1 cellular context compared by ENCODE assay signal in the genomic region with DNA sequence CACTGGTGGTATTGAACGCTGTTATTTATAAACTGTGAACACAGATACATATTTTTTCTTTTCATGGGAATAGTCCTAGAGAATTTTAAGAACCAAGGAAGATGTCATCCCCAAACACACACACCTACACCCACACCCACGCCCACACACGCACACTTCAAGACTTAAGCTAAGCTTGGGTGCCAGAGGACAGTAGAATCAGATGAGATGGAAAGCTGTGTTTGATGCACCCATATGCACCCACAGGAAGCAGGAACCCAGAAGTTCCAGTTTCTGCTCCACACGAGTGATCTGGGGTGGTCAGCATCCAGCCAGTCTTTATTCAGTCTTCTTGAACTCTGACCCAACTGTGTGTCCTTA.
TF ChIP-seq lines count a peak whose summit lies in the region.

No MANE protein-coding gene starts in this region.

TF ChIP-seq in HepG2, 621 proteins besides CTCF, POLR2A, EP300 and RAD21 (continued from another document):
- TF ChIP-seq, protein P1, sequence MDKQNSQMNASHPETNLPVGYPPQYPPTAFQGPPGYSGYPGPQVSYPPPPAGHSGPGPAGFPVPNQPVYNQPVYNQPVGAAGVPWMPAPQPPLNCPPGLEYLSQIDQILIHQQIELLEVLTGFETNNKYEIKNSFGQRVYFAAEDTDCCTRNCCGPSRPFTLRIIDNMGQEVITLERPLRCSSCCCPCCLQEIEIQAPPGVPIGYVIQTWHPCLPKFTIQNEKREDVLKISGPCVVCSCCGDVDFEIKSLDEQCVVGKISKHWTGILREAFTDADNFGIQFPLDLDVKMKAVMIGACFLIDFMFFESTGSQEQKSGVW (CRISPR knock-in tag; IDR thresholded peaks at IDR 0.05; ENCODE audit: borderline replicate concordance): no peak
- TF ChIP-seq ATM (IDR thresholded peaks at IDR 0.05; ENCODE audit: borderline replicate concordance): no peak
- TF ChIP-seq, protein P2, sequence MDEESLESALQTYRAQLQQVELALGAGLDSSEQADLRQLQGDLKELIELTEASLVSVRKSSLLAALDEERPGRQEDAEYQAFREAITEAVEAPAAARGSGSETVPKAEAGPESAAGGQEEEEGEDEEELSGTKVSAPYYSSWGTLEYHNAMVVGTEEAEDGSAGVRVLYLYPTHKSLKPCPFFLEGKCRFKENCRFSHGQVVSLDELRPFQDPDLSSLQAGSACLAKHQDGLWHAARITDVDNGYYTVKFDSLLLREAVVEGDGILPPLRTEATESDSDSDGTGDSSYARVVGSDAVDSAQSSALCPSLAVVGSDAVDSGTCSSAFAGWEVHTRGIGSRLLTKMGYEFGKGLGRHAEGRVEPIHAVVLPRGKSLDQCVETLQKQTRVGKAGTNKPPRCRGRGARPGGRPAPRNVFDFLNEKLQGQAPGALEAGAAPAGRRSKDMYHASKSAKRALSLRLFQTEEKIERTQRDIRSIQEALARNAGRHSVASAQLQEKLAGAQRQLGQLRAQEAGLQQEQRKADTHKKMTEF (CRISPR knock-in tag; IDR thresholded peaks at IDR 0.05): no peak
- TF ChIP-seq, protein P3, sequence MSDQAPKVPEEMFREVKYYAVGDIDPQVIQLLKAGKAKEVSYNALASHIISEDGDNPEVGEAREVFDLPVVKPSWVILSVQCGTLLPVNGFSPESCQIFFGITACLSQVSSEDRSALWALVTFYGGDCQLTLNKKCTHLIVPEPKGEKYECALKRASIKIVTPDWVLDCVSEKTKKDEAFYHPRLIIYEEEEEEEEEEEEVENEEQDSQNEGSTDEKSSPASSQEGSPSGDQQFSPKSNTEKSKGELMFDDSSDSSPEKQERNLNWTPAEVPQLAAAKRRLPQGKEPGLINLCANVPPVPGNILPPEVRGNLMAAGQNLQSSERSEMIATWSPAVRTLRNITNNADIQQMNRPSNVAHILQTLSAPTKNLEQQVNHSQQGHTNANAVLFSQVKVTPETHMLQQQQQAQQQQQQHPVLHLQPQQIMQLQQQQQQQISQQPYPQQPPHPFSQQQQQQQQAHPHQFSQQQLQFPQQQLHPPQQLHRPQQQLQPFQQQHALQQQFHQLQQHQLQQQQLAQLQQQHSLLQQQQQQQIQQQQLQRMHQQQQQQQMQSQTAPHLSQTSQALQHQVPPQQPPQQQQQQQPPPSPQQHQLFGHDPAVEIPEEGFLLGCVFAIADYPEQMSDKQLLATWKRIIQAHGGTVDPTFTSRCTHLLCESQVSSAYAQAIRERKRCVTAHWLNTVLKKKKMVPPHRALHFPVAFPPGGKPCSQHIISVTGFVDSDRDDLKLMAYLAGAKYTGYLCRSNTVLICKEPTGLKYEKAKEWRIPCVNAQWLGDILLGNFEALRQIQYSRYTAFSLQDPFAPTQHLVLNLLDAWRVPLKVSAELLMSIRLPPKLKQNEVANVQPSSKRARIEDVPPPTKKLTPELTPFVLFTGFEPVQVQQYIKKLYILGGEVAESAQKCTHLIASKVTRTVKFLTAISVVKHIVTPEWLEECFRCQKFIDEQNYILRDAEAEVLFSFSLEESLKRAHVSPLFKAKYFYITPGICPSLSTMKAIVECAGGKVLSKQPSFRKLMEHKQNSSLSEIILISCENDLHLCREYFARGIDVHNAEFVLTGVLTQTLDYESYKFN (CRISPR knock-in tag; conservative IDR thresholded peaks at IDR 0.05): no peak
- TF ChIP-seq, protein P4, sequence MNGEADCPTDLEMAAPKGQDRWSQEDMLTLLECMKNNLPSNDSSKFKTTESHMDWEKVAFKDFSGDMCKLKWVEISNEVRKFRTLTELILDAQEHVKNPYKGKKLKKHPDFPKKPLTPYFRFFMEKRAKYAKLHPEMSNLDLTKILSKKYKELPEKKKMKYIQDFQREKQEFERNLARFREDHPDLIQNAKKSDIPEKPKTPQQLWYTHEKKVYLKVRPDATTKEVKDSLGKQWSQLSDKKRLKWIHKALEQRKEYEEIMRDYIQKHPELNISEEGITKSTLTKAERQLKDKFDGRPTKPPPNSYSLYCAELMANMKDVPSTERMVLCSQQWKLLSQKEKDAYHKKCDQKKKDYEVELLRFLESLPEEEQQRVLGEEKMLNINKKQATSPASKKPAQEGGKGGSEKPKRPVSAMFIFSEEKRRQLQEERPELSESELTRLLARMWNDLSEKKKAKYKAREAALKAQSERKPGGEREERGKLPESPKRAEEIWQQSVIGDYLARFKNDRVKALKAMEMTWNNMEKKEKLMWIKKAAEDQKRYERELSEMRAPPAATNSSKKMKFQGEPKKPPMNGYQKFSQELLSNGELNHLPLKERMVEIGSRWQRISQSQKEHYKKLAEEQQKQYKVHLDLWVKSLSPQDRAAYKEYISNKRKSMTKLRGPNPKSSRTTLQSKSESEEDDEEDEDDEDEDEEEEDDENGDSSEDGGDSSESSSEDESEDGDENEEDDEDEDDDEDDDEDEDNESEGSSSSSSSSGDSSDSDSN (CRISPR knock-in tag; IDR thresholded peaks at IDR 0.05): no peak
- TF ChIP-seq, protein P5, sequence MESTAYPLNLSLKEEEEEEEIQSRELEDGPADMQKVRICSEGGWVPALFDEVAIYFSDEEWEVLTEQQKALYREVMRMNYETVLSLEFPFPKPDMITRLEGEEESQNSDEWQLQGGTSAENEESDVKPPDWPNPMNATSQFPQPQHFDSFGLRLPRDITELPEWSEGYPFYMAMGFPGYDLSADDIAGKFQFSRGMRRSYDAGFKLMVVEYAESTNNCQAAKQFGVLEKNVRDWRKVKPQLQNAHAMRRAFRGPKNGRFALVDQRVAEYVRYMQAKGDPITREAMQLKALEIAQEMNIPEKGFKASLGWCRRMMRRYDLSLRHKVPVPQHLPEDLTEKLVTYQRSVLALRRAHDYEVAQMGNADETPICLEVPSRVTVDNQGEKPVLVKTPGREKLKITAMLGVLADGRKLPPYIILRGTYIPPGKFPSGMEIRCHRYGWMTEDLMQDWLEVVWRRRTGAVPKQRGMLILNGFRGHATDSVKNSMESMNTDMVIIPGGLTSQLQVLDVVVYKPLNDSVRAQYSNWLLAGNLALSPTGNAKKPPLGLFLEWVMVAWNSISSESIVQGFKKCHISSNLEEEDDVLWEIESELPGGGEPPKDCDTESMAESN (CRISPR knock-in tag; conservative IDR thresholded peaks at IDR 0.05): no peak
- TF ChIP-seq, protein P6, sequence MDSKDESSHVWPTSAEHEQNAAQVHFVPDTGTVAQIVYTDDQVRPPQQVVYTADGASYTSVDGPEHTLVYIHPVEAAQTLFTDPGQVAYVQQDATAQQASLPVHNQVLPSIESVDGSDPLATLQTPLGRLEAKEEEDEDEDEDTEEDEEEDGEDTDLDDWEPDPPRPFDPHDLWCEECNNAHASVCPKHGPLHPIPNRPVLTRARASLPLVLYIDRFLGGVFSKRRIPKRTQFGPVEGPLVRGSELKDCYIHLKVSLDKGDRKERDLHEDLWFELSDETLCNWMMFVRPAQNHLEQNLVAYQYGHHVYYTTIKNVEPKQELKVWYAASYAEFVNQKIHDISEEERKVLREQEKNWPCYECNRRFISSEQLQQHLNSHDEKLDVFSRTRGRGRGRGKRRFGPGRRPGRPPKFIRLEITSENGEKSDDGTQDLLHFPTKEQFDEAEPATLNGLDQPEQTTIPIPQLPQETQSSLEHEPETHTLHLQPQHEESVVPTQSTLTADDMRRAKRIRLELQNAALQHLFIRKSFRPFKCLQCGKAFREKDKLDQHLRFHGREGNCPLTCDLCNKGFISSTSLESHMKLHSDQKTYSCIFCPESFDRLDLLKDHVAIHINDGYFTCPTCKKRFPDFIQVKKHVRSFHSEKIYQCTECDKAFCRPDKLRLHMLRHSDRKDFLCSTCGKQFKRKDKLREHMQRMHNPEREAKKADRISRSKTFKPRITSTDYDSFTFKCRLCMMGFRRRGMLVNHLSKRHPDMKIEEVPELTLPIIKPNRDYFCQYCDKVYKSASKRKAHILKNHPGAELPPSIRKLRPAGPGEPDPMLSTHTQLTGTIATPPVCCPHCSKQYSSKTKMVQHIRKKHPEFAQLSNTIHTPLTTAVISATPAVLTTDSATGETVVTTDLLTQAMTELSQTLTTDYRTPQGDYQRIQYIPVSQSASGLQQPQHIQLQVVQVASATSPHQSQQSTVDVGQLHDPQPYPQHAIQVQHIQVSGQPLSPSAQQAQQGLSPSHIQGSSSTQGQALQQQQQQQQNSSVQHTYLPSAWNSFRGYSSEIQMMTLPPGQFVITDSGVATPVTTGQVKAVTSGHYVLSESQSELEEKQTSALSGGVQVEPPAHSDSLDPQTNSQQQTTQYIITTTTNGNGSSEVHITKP (CRISPR knock-in tag; IDR thresholded peaks at IDR 0.05; ENCODE audit: low read depth): no peak
- TF ChIP-seq PAF1 (CRISPR knock-in tag; IDR thresholded peaks at IDR 0.05): no peak
- no peak for TF ChIP-seq MED1 (CRISPR knock-in tag; IDR thresholded peaks at IDR 0.05)
- TF ChIP-seq, protein P7, sequence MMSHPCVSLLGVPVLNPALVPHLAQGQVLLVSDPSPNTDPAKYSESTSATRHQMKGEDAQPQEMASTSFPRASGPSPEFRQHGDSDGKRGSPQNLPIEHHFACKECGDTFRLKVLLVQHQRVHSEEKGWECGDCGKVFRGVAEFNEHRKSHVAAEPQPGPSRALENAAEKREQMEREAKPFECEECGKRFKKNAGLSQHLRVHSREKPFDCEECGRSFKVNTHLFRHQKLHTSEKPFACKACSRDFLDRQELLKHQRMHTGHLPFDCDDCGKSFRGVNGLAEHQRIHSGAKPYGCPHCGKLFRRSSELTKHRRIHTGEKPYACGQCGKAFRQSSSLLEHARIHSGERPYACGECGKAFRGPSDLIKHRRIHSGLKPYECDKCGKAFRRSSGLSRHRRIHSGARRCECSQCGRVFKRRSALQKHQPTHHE (CRISPR knock-in tag; IDR thresholded peaks at IDR 0.05; ENCODE audit: borderline replicate concordance): no peak
- no peak for TF ChIP-seq NFE2L1 (CRISPR knock-in tag; IDR thresholded peaks at IDR 0.05; ENCODE audit: borderline replicate concordance)
- TF ChIP-seq SP2 (CRISPR knock-in tag; IDR thresholded peaks at IDR 0.05): no peak
- TF ChIP-seq ZNF567 (CRISPR knock-in tag; IDR thresholded peaks at IDR 0.05; ENCODE audit: borderline replicate concordance): no peak
- no peak for TF ChIP-seq FOXK1 (CRISPR knock-in tag; IDR thresholded peaks at IDR 0.05; ENCODE audit: borderline replicate concordance, low read depth)
TF ChIP-seq in HepG2: peak in this region for 0.
